ENCODE assay signal across 25 cellular contexts in genomic region chr2:236394571-236394970, GRCh38.
"Had no signal": no experiment of that assay in that cellular context is flagged by ENCODE, and none has a peak within 500 bp of the region (broad histone marks: within the 10 kb centered on the region; RNA-seq: fewer than 3 reads in every experiment).

No MANE protein-coding gene starts in this region.

- H3K4me3 ChIP-seq: mucosa of descending colon, prostate gland, sigmoid colon, stomach, thyroid gland had no signal

- DNase-seq: cerebellar nuclear complex; effector CD8-positive, alpha-beta T cell; endodermal cell; foreskin keratinocyte; glutamatergic neuron; kidney; mesenchymal stem cell; mucosa of descending colon; naive B cell; right cardiac atrium; sigmoid colon; stimulated activated CD4-positive, alpha-beta T cell treated with anti-CD3 and anti-CD28 coated beads, Interleukin-2, amount 100 ng/mL, for 24 hours; stimulated activated CD4-positive, alpha-beta T cell treated with anti-CD3 and anti-CD28 coated beads, Interleukin-4, amount 100 ng/mL, for 24 hours; stimulated activated naive CD4-positive, alpha-beta T cell treated with Interleukin-2 at 50 U/mL for 16 hours; stomach; thyroid gland; trophoblast cell had no signal

- H3K9me3 Mint-ChIP-seq: natural killer cell treated with Interleukin-12 subunit alpha and Interleukin-12 subunit beta and Interleukin-15 and Interleukin-18, amount 100 ng/mL, for 72 hours; stimulated activated effector memory CD8-positive, alpha-beta T cell treated with anti-CD3 and anti-CD28 coated beads, Interleukin-12 subunit alpha, Interleukin-12 subunit beta, amount 100 ng/mL, for 72 hours had no signal

- H3K4me1 Mint-ChIP-seq: mesothelial cell of epicardium; naive B cell; stimulated activated effector memory CD8-positive, alpha-beta T cell treated with anti-CD3 and anti-CD28 coated beads, Interleukin-12 subunit alpha, Interleukin-12 subunit beta, amount 100 ng/mL, for 72 hours had no signal

- H3K4me1 ChIP-seq: foreskin keratinocyte, prostate gland, sigmoid colon, stomach, thyroid gland had no signal

- H3K36me3 ChIP-seq: prostate gland, sigmoid colon, stomach had no signal

- ATAC-seq: esophagus mucosa; foreskin keratinocyte; left lobe of liver; mucosa of descending colon; natural killer cell treated with Interleukin-12 subunit alpha and Interleukin-12 subunit beta and Interleukin-15 and Interleukin-18, amount 100 ng/mL, for 72 hours; right cardiac atrium; stimulated activated effector memory CD8-positive, alpha-beta T cell treated with anti-CD3 and anti-CD28 coated beads, Interleukin-12 subunit alpha, Interleukin-12 subunit beta, amount 100 ng/mL, for 72 hours had no signal

- H3K9me3 ChIP-seq: mucosa of descending colon, prostate gland, sigmoid colon, stomach, thyroid gland had no signal

- H3K27me3 ChIP-seq: foreskin keratinocyte, sigmoid colon, stomach, thyroid gland had no signal

- H3K36me3 Mint-ChIP-seq: naive B cell; natural killer cell treated with Interleukin-12 subunit alpha and Interleukin-12 subunit beta and Interleukin-15 and Interleukin-18, amount 100 ng/mL, for 72 hours; stimulated activated effector memory CD8-positive, alpha-beta T cell treated with anti-CD3 and anti-CD28 coated beads, Interleukin-12 subunit alpha, Interleukin-12 subunit beta, amount 100 ng/mL, for 72 hours had no signal

- H3K4me3 Mint-ChIP-seq: endodermal cell; mesothelial cell of epicardium; naive B cell; natural killer cell treated with Interleukin-12 subunit alpha and Interleukin-12 subunit beta and Interleukin-15 and Interleukin-18, amount 100 ng/mL, for 72 hours; neural crest cell; stimulated activated effector memory CD8-positive, alpha-beta T cell treated with anti-CD3 and anti-CD28 coated beads, Interleukin-12 subunit alpha, Interleukin-12 subunit beta, amount 100 ng/mL, for 72 hours had no signal

- H3K27ac ChIP-seq: epithelial cell of prostate, foreskin keratinocyte, prostate gland, sigmoid colon, stomach, thyroid gland had no signal

- H3K27ac Mint-ChIP-seq: endodermal cell; mesothelial cell of epicardium; naive B cell; natural killer cell treated with Interleukin-12 subunit alpha and Interleukin-12 subunit beta and Interleukin-15 and Interleukin-18, amount 100 ng/mL, for 72 hours; stimulated activated effector memory CD8-positive, alpha-beta T cell treated with anti-CD3 and anti-CD28 coated beads, Interleukin-12 subunit alpha, Interleukin-12 subunit beta, amount 100 ng/mL, for 72 hours had no signal
